ENCODE assay signal across 9 cellular contexts in genomic region chr20:57473246-57474042, GRCh38. TPM values are rescaled to one million over a fixed set of nuclear protein-coding genes. Genes with fewer than 3 reads are reported as not detected.
DNase-seq lines count a peak whose midpoint lies in the region; ATAC-seq, FAIRE-seq and TF ChIP-seq lines count a peak whose summit lies in the region.
"Had no signal": no experiment of that assay in that cellular context is flagged by ENCODE, and none has a peak within 500 bp of the region (broad histone marks: within the 10 kb centered on the region; RNA-seq: fewer than 3 reads in every experiment).

No MANE protein-coding gene starts in this region.

- H3K4me1 ChIP-seq in adrenal gland (replicated peaks in 1 of 2) (no peaks in the 10 kb centered on the region), mucosa of descending colon (ENCODE audit: low read depth) (no peaks in the 10 kb centered on the region)

- H3K36me3 ChIP-seq in adrenal gland (replicated peaks in 1 of 2) (no peaks in the 10 kb centered on the region), mucosa of descending colon (ENCODE audit: low read depth) (no peaks in the 10 kb centered on the region)

- peak; percentile 92 for TF ChIP-seq EP300 in Ishikawa (IDR thresholded peaks at IDR 0.05; ENCODE audit: borderline replicate concordance)

- intact Hi-C loops in adrenal gland (cut with DNase I) (no loop called here), mucosa of descending colon (cut with DNase I, micrococcal nuclease) (no loop called here)

- TF ChIP-seq POLR2A in adrenal gland (IDR thresholded peaks at IDR 0.05), result no peak
- no peak for TF ChIP-seq POLR2A in H54 (IDR thresholded peaks at IDR 0.05; ENCODE audit: low read depth, low read length)

- no peaks in the 10 kb centered on the region for H3K27me3 ChIP-seq in adrenal gland

- TF ChIP-seq RAD21 in Ishikawa (IDR thresholded peaks at IDR 0.05; ENCODE audit: low read depth), result peak; percentile 20; the same call in 1 of the 2 replicates

- peak; percentile 69 for ATAC-seq in mucosa of descending colon

- peak; percentile 73 for DNase-seq in GM20000 (ENCODE audit: low spot score)
- peak in 4 of 7 donors; percentile 25 to 64 (median 38) for DNase-seq in adrenal gland
- DNase-seq in mucosa of descending colon, result peak in 1 of 3 donors; percentile 60
- no peak for DNase-seq in H54 (ENCODE audit: insufficient read length, low spot score)
- DNase-seq in epidermal melanocyte (ENCODE audit: insufficient read length, low spot score), result no peak

- H3K4me3 ChIP-seq in GM12875 (ENCODE audit: low read depth, low read length) (no peak overlapping the region), adrenal gland (no peak overlapping the region), mucosa of descending colon (no peak overlapping the region)

- peak overlapping the region in 1 of 5 donors; percentile 16 for H3K27ac ChIP-seq in adrenal gland

- TF ChIP-seq CTCF in GM12875 (IDR thresholded peaks at IDR 0.05; ENCODE audit: borderline replicate concordance, insufficient read depth, low read depth, low read length), result 0 out of 2 replicates have a peak, but pooled peaks have one; percentile 17
- peak; percentile 6 for TF ChIP-seq CTCF in GM20000 (IDR thresholded peaks at IDR 0.05; ENCODE audit: extremely low read depth, missing control alignments)
- TF ChIP-seq CTCF in adrenal gland (IDR thresholded peaks at IDR 0.05), result no peak
- no peak for TF ChIP-seq CTCF in mucosa of descending colon (IDR thresholded peaks at IDR 0.05)

- FAIRE-seq in H54 (lab: Jason Lieb, UNC), result no peak

- 44 to 65% (median 56%) methylated on average over 10 to 16 of the region's 16 CpGs for WGBS in adrenal gland, 4 donors

- H3K9me3 ChIP-seq in adrenal gland (replicated peaks in 1 of 3) (no peaks in the 10 kb centered on the region), mucosa of descending colon (no peaks in the 10 kb centered on the region)

TF ChIP-seq in Ishikawa, 13 proteins besides CTCF, POLR2A, EP300 and RAD21:
- TF ChIP-seq CEBPB (IDR thresholded peaks at IDR 0.05) (peak; percentile 98), YY1 (IDR thresholded peaks at IDR 0.05; ENCODE audit: low read depth) (peak; percentile 68; the same call in 1 of the 2 replicates), FOXM1 (IDR thresholded peaks at IDR 0.05; ENCODE audit: borderline replicate concordance, low read depth) (peak; percentile 62), EGR1 (IDR thresholded peaks at IDR 0.05) (no peak), NFIC (IDR thresholded peaks at IDR 0.05) (peak; percentile 80), REST (IDR thresholded peaks at IDR 0.05; ENCODE audit: low read depth) (no peak), TCF12 (IDR thresholded peaks at IDR 0.05; ENCODE audit: low read depth) (peak; percentile 92), TAF1 (IDR thresholded peaks at IDR 0.05; ENCODE audit: low read depth) (no peak), CREB1 (IDR thresholded peaks at IDR 0.05; ENCODE audit: low read depth) (no peak), MAX (IDR thresholded peaks at IDR 0.05) (peak; percentile 73), USF1 (IDR thresholded peaks at IDR 0.05) (no peak), ZBTB7A (IDR thresholded peaks at IDR 0.05; ENCODE audit: low read depth) (no peak), TEAD4 (IDR thresholded peaks at IDR 0.05) (peak; percentile 76)

RNA-seq across cellular contexts. Expression of gene CTCFL, which starts 51.5 kb away (rescaled TPM):
- total RNA-seq in adrenal gland (under 1 TPM in 2 of 8 donors, not detected in 6; 0.14 to 0.27 TPM), mucosa of descending colon (not detected)
- under 1 TPM in 1 of 3 donors, not detected in 2; 0.08 TPM for polyA plus RNA-seq in adrenal gland
- total RNA-seq: T-helper 2 cell treated with Interferon-gamma antibody and Interleukin-4, amounts not matched to agents 100 ng/mL and 5 ng/mL, for 36 hours; temporal lobe had no signal

Comparison
In these comparisons a context has a peak if more than half of its experiments do, and no peak if none do; other contexts are left out.
1. CTCF ChIP-seq: peak in GM12875 (single experiment) and GM20000 (single experiment); none in adrenal gland (0 of 6) and mucosa of descending colon (single experiment).
2. DNase-seq: peak in GM20000 (single experiment) and adrenal gland (4 of 7); none in H54 (single experiment) and epidermal melanocyte (single experiment).